Comparison of ENCODE assay signal across 16 cellular contexts in genomic region chr9:81827616-81828296, GRCh38.
DNase-seq lines count a peak whose midpoint lies in the region; ATAC-seq and TF ChIP-seq lines count a peak whose summit lies in the region.
"Had no signal": no experiment of that assay in that cellular context is flagged by ENCODE, and none has a peak within 500 bp of the region (broad histone marks: within the 10 kb centered on the region; RNA-seq: fewer than 3 reads in every experiment).

No MANE protein-coding gene starts in this region.

- WGBS in sigmoid colon, 2 donors: 68 to 81% methylated on average over 5 of the region's 5 CpGs

- no peaks in the 10 kb centered on the region for H3K9me3 ChIP-seq in sigmoid colon
- H3K9me3 ChIP-seq: left ventricle myocardium inferior had no signal

- no peaks in the 10 kb centered on the region for H3K27me3 ChIP-seq in sigmoid colon

- peak; percentile 51 for DNase-seq in A172 (ENCODE audit: low spot score)
- DNase-seq in sigmoid colon: no peak
- DNase-seq in OCI-M1 (lab: John Stamatoyannopoulos, UW): no peak
- no peak for DNase-seq in amniotic stem cell (lab: John Stamatoyannopoulos, UW)
- no peak for DNase-seq in NCI-H2171 (lab: John Stamatoyannopoulos, UW)
- DNase-seq: activated CD4-positive, alpha-beta T cell treated with anti-CD3 and anti-CD28 coated beads, Interleukin-2, amount 50 U/mL, for 4 hours; foreskin fibroblast; left ventricle myocardium inferior; NCI-H524; stimulated activated CD4-positive, alpha-beta T cell treated with anti-CD3 and anti-CD28 coated beads, Interleukin-2, amount 100 ng/mL, for 48 hours; substantia nigra had no signal

- peak overlapping the region in 2 of 4 donors; percentile 40 to 55 for H3K27ac ChIP-seq in sigmoid colon
- H3K27ac ChIP-seq: 22Rv1, left ventricle myocardium inferior had no signal

- no peak overlapping the region for H3K4me3 ChIP-seq in sigmoid colon
- H3K4me3 ChIP-seq: left ventricle myocardium inferior had no signal

- intact Hi-C loops in sigmoid colon (cut with DNase I): loop anchor here (10.0 kb wide), 1 partner anchor 213 kb away; no protein-coding TSS in a partner anchor

- ATAC-seq in GM19372 (IDR thresholded peaks at IDR 0.05; ENCODE audit: low read depth, unreplicated experiment) (peak; percentile 89), HG02840 (IDR thresholded peaks at IDR 0.05; ENCODE audit: low FRiP score, unreplicated experiment) (peak; percentile 70), HG03469 (IDR thresholded peaks at IDR 0.05; ENCODE audit: unreplicated experiment) (peak; percentile 93)
- ATAC-seq: activated naive CD4-positive, alpha-beta T cell treated with anti-CD3 and anti-CD28 coated beads, Interleukin-2, amount 50 U/mL, for 72 hours had no signal

- TF ChIP-seq POLR2A in sigmoid colon (IDR thresholded peaks at IDR 0.05): no peak

- H3K36me3 ChIP-seq in sigmoid colon: no peaks in the 10 kb centered on the region
- H3K36me3 ChIP-seq: left ventricle myocardium inferior had no signal

- peaks cover 0 to 58% (median 38%) of the 10 kb centered on the region in 4 donors for H3K4me1 ChIP-seq in sigmoid colon

- TF ChIP-seq CTCF in sigmoid colon (IDR thresholded peaks at IDR 0.05): no peak

- no peak for TF ChIP-seq EP300 in sigmoid colon (IDR thresholded peaks at IDR 0.05)
